8 cellular contexts compared by ENCODE assay signal in the genomic region with DNA sequence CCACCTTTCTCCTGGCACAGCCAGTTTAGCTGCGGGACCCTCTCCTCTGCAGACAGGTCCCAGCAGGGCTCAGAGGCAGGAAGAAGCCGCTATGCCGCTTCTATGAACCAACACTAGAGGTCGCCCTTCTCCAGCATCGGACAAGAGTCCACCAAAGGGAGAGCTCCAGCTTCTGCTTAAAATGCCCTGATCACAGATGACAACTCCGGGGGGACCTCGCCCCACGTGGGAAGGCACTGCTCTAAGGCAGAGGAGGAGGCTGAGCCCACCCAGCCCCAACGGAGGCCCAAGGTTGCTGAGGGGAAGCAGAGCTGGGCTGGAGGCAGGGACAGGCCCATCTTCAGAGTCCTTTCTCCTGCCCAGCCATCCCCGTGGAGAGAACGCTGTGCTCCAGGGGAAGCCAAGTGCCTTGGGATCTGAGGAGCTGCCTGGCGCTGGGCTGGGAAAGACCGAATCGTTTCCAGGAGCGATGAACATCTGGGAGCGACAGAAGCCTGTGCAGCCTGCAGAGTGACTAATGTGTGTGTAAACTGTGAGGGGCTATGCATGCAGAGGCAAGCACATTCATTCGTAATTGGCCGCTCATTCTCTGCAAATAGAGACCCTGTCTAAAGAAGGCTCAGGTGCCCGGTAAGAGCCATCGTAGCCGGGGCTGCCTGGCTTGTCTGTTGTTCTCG. TPM values are rescaled to one million over a fixed set of nuclear protein-coding genes. Genes with fewer than 3 reads are reported as not detected.
DNase-seq lines count a peak whose midpoint lies in the region; ATAC-seq and TF ChIP-seq lines count a peak whose summit lies in the region.

No MANE protein-coding gene starts in this region.

- H3K4ac ChIP-seq in neuronal stem cell (ENCODE audit: low read length), result no peak overlapping the region

- H3K79me1 ChIP-seq in neuronal stem cell (ENCODE audit: low read depth, low read length), result no peaks in the 10 kb centered on the region

- WGBS in neuronal stem cell (ENCODE audit: extremely low coverage in 2 of 2, insufficient read length in 2 of 2, insufficient replicate concordance in 1 of 2), 2 donors, result no CpG with 5 or more reads among the region's 22 CpGs
- WGBS in testis, 2 donors, result 34 to 42% methylated on average over 11 to 22 of the region's 22 CpGs

- no peak overlapping the region for H4K91ac ChIP-seq in neuronal stem cell (ENCODE audit: low read depth, low read length, poor library complexity)

- H3K4me1 ChIP-seq in neuronal stem cell (ENCODE audit: control insufficient read depth in 2 of 2, insufficient read depth in 1 of 2, low read depth in 1 of 2, low read length in 2 of 2) (peaks cover 3 to 5% of the 10 kb centered on the region in 2 donors), testis (peaks cover 36% of the 10 kb centered on the region)

- no peak overlapping the region for H2AFZ ChIP-seq in neuronal stem cell (ENCODE audit: low read length)

- H3K4me3 ChIP-seq in Jurkat, Clone E6-1 (ENCODE audit: low read length), result no peak overlapping the region
- H3K4me3 ChIP-seq in fibroblast of mammary gland (ENCODE audit: control insufficient read depth, low read depth, low read length), result peak overlapping the region; percentile 28
- H3K4me3 ChIP-seq in neuronal stem cell (ENCODE audit: low read length in 2 of 2), result no peak overlapping the region
- no peak overlapping the region for H3K4me3 ChIP-seq in testis

- peak; percentile 89 for DNase-seq in AG08396 (ENCODE audit: low spot score)
- DNase-seq in Jurkat, Clone E6-1 (ENCODE audit: low read depth, low spot score), result peak; percentile 75
- peak; percentile 74 for DNase-seq in activated T-cell treated with anti-CD3 and anti-CD28 coated beads for 24 hours (ENCODE audit: low read depth)
- DNase-seq in fibroblast of mammary gland (ENCODE audit: low read depth), result peak; percentile 81
- DNase-seq in neuronal stem cell (ENCODE audit: low spot score), result peak; percentile 68
- peak; percentile 88 for DNase-seq in testis
- no peak for DNase-seq in DMS79 treated with DMSO at 0.1 percent for 48 hours (lab: John Stamatoyannopoulos, UW)

- H3K9me3 ChIP-seq in neuronal stem cell (replicated peaks in 1 of 2; ENCODE audit: control insufficient read depth in 2 of 2, insufficient read depth in 1 of 2, low read depth in 1 of 2, low read length in 2 of 2) (peaks cover 6 to 12% of the 10 kb centered on the region in 2 donors), testis (no peaks in the 10 kb centered on the region)

- no peak overlapping the region for H2AK5ac ChIP-seq in neuronal stem cell (ENCODE audit: low read depth, low read length)

- H3K27ac ChIP-seq in neuronal stem cell (replicated peaks; ENCODE audit: low read length) (no peak overlapping the region), testis (peak overlapping the region; percentile 59 to 85)

- no peak overlapping the region for H3K14ac ChIP-seq in neuronal stem cell (ENCODE audit: low read length)

- H2BK12ac ChIP-seq in neuronal stem cell (ENCODE audit: low read length), result no peak overlapping the region

- no peaks in the 10 kb centered on the region for H3K27me3 ChIP-seq in neuronal stem cell (ENCODE audit: control insufficient read depth in 3 of 3, insufficient read depth in 3 of 3, low read depth in 1 of 3, low read length in 3 of 3)
- H3K27me3 ChIP-seq in testis, result no peaks in the 10 kb centered on the region

- peak; percentile 89 for ATAC-seq in GM19438 (IDR thresholded peaks at IDR 0.05; ENCODE audit: low read depth, unreplicated experiment)

- no peak overlapping the region for H2BK120ac ChIP-seq in neuronal stem cell (ENCODE audit: low read depth, low read length)

- no peak overlapping the region for H3K4me2 ChIP-seq in neuronal stem cell (ENCODE audit: insufficient read depth, low read length, poor library complexity, severe bottlenecking)

- peak overlapping the region; percentile 67 for H3K18ac ChIP-seq in neuronal stem cell (ENCODE audit: low read length)

- H2BK15ac ChIP-seq in neuronal stem cell (ENCODE audit: low read length), result no peak overlapping the region

- H3K23ac ChIP-seq in neuronal stem cell (ENCODE audit: low read depth, low read length, poor library complexity), result peak overlapping the region; percentile 90

- no peak overlapping the region for H4K8ac ChIP-seq in neuronal stem cell (ENCODE audit: low read depth, low read length)

- no peak for TF ChIP-seq POLR2A in testis (IDR thresholded peaks at IDR 0.05)

- TF ChIP-seq CTCF in fibroblast of mammary gland (conservative IDR thresholded peaks at IDR 0.05; ENCODE audit: control insufficient read depth, insufficient read depth, low read depth, low read length) (peak; percentile 94), testis (IDR thresholded peaks at IDR 0.05) (peak; percentile 78 to 91 (median 89))

- H3K36me3 ChIP-seq in neuronal stem cell (replicated peaks in 1 of 2; ENCODE audit: control insufficient read depth in 2 of 2, insufficient read depth in 2 of 2, low read length in 2 of 2), result peaks cover 0 to 11% of the 10 kb centered on the region in 2 donors
- H3K36me3 ChIP-seq in testis (ENCODE audit: low read depth, missing control alignments), result no peaks in the 10 kb centered on the region

- H3K9ac ChIP-seq in neuronal stem cell (ENCODE audit: low read depth, low read length, poor library complexity), result peak overlapping the region; percentile 47

- H2BK5ac ChIP-seq in neuronal stem cell (ENCODE audit: low read length), result no peak overlapping the region

- intact Hi-C loops in testis (cut with DNase I; ENCODE audit: low total_unique reads), result no loop called here

RNA-seq across cellular contexts. Expression of gene BDH1, which starts 43.5 kb away (rescaled TPM):
- 39.6 TPM for polyA plus RNA-seq in Jurkat, Clone E6-1 (2012; ENCODE audit: insufficient read depth, insufficient read length)
- polyA plus RNA-seq in neuronal stem cell (2013, experiment 1 of 2), result 8.7 TPM
- polyA plus RNA-seq in neuronal stem cell (2013, experiment 2 of 2), result 8.8 TPM
- 10 to 100 TPM; 12.8 to 22.4 TPM for total RNA-seq in testis
- 14.4 TPM for polyA plus RNA-seq in testis (ENCODE audit: insufficient read depth, low read depth, low replicate concordance)
